8 cellular contexts compared by ENCODE assay signal in genomic region chr6:149233056-149233715, GRCh38.
A peak's percentile ranks its signal among the peaks of the same experiment; 100 is the strongest.
DNase-seq lines count a peak whose midpoint lies in the region; ATAC-seq and TF ChIP-seq lines count a peak whose summit lies in the region.

No MANE protein-coding gene starts in this region.

- H3K36me3 Mint-ChIP-seq in activated naive CD8-positive, alpha-beta T cell, result peaks cover 11% of the 10 kb centered on the region

- H3K27ac Mint-ChIP-seq in activated naive CD8-positive, alpha-beta T cell, result peak overlapping the region; percentile 98

- TF ChIP-seq POLR2A in esophagus muscularis mucosa (IDR thresholded peaks at IDR 0.05; ENCODE audit: low read depth), result no peak

- DNase-seq in EL, result peak; percentile 96
- DNase-seq in RPMI7951 (ENCODE audit: low read depth), result peak; percentile 99
- DNase-seq in mesenchymal stem cell, result peak; percentile 95
- DNase-seq in putamen (ENCODE audit: low spot score), result no peak
- DNase-seq in esophagus muscularis mucosa (ENCODE audit: extremely low spot score), result no peak
- no peak for DNase-seq in right cardiac atrium
- DNase-seq in MV-4-11 (lab: John Stamatoyannopoulos, UW), result no peak

- no peak for TF ChIP-seq CTCF in esophagus muscularis mucosa (IDR thresholded peaks at IDR 0.05)

- ATAC-seq in right cardiac atrium, result no peak

- H3K36me3 ChIP-seq in mesenchymal stem cell (ENCODE audit: control insufficient read depth in 1 of 2, insufficient read depth in 2 of 2, low read depth in 1 of 2, low read length in 2 of 2), result no peaks in the 10 kb centered on the region
- no peaks in the 10 kb centered on the region for H3K36me3 ChIP-seq in esophagus muscularis mucosa

- H3K27me3 ChIP-seq in mesenchymal stem cell (ENCODE audit: control insufficient read depth in 1 of 2, insufficient read depth in 1 of 2, low read length in 2 of 2) (no peaks in the 10 kb centered on the region), esophagus muscularis mucosa (no peaks in the 10 kb centered on the region), right cardiac atrium (ENCODE audit: control insufficient read depth, insufficient read depth) (no peaks in the 10 kb centered on the region)

- peak overlapping the region; percentile 86 for H3K4me3 Mint-ChIP-seq in activated naive CD8-positive, alpha-beta T cell

- H3K14ac ChIP-seq in mesenchymal stem cell (ENCODE audit: low read length in 2 of 2), result peak overlapping the region in 1 of 2 experiments; percentile 46

- H3K4me3 ChIP-seq in mesenchymal stem cell (ENCODE audit: insufficient read depth in 1 of 2, low read depth in 1 of 2, low read length in 2 of 2), result no peak overlapping the region
- H3K4me3 ChIP-seq in esophagus muscularis mucosa, result no peak overlapping the region
- no peak overlapping the region for H3K4me3 ChIP-seq in right cardiac atrium (ENCODE audit: low read length)

- peak overlapping the region; percentile 91 for H4K91ac ChIP-seq in mesenchymal stem cell (ENCODE audit: low read length)

- H3K23ac ChIP-seq in mesenchymal stem cell (ENCODE audit: low read length in 2 of 2), result no peak overlapping the region

- no peak for TF ChIP-seq EP300 in esophagus muscularis mucosa (IDR thresholded peaks at IDR 0.05)

- H2BK15ac ChIP-seq in mesenchymal stem cell (ENCODE audit: low read depth, poor library complexity, severe bottlenecking), result peak overlapping the region; percentile 78

- H3K27ac ChIP-seq in mesenchymal stem cell (ENCODE audit: low read length, poor library complexity, severe bottlenecking) (peak overlapping the region; percentile 93), esophagus muscularis mucosa (replicated peaks in 1 of 4) (no peak overlapping the region), right cardiac atrium (ENCODE audit: low read length) (no peak overlapping the region)

- H3K4me1 ChIP-seq in mesenchymal stem cell (ENCODE audit: control insufficient read depth, insufficient read depth, low read depth, low read length), result peaks cover 16% of the 10 kb centered on the region
- H3K4me1 ChIP-seq in esophagus muscularis mucosa, result peaks cover 3 to 71% (median 61%) of the 10 kb centered on the region in 4 donors
- peaks cover 2% of the 10 kb centered on the region for H3K4me1 ChIP-seq in right cardiac atrium (ENCODE audit: control insufficient read depth, insufficient read depth, low read length)

- peak overlapping the region; percentile 88 to 91 for H2BK12ac ChIP-seq in mesenchymal stem cell (ENCODE audit: low read length in 2 of 2)

- no peaks in the 10 kb centered on the region for H3K27me3 Mint-ChIP-seq in activated naive CD8-positive, alpha-beta T cell

- H3K9ac ChIP-seq in mesenchymal stem cell (ENCODE audit: low read length), result no peak overlapping the region

- peaks cover 4% of the 10 kb centered on the region for H3K9me3 Mint-ChIP-seq in activated naive CD8-positive, alpha-beta T cell (ENCODE audit: low read depth)

- peaks cover 66% of the 10 kb centered on the region for H3K4me1 Mint-ChIP-seq in activated naive CD8-positive, alpha-beta T cell (ENCODE audit: low read depth)

- peak overlapping the region; percentile 66 for H2AK5ac ChIP-seq in mesenchymal stem cell (ENCODE audit: low read length, severe bottlenecking)

- peaks cover 5% of the 10 kb centered on the region for H3K9me3 ChIP-seq in mesenchymal stem cell (ENCODE audit: control insufficient read depth, low read length)
- no peaks in the 10 kb centered on the region for H3K9me3 ChIP-seq in esophagus muscularis mucosa
- no peaks in the 10 kb centered on the region for H3K9me3 ChIP-seq in right cardiac atrium (ENCODE audit: control insufficient read depth, low read length)

- H3K79me1 ChIP-seq in mesenchymal stem cell (replicated peaks; ENCODE audit: low read length, poor library complexity, severe bottlenecking), result no peaks in the 10 kb centered on the region

- peak overlapping the region; percentile 72 to 97 for H3K18ac ChIP-seq in mesenchymal stem cell (ENCODE audit: low read depth in 1 of 2, low read length in 2 of 2)

- 49% methylated on average over 7 of the region's 7 CpGs for WGBS in mesenchymal stem cell
- WGBS in esophagus muscularis mucosa, result 96% methylated on average over 5 of the region's 7 CpGs
- WGBS in right cardiac atrium, result 90% methylated on average over 7 of the region's 7 CpGs

- peak overlapping the region; percentile 1 for H2BK120ac ChIP-seq in mesenchymal stem cell (ENCODE audit: low read depth, low read length)

- peak overlapping the region; percentile 2 to 10 for H3K4ac ChIP-seq in mesenchymal stem cell (ENCODE audit: low read depth in 1 of 2, low read length in 2 of 2)

- H4K8ac ChIP-seq in mesenchymal stem cell (ENCODE audit: low read length), result peak overlapping the region; percentile 13

- intact Hi-C loops in esophagus muscularis mucosa (cut with DNase I) (no loop called here), right cardiac atrium (cut with DNase I) (no loop called here)

- peak overlapping the region; percentile 33 for H2BK5ac ChIP-seq in mesenchymal stem cell (ENCODE audit: low read depth, low read length, poor library complexity, severe bottlenecking)

- no peak overlapping the region for H3K4me2 ChIP-seq in mesenchymal stem cell (ENCODE audit: low read length, poor library complexity, severe bottlenecking)

- H2AFZ ChIP-seq in mesenchymal stem cell (ENCODE audit: low read depth, low read length), result no peak overlapping the region

Comparison
In these comparisons a context has a peak if more than half of its experiments do, and no peak if none do; other contexts are left out.
1. DNase-seq: peak in EL (single experiment), RPMI7951 (single experiment) and mesenchymal stem cell (single experiment); none in putamen (single experiment), esophagus muscularis mucosa (single experiment), right cardiac atrium (0 of 3) and MV-4-11 (single experiment).